Comparison of ENCODE assay signal across 17 cellular contexts in the genomic region with DNA sequence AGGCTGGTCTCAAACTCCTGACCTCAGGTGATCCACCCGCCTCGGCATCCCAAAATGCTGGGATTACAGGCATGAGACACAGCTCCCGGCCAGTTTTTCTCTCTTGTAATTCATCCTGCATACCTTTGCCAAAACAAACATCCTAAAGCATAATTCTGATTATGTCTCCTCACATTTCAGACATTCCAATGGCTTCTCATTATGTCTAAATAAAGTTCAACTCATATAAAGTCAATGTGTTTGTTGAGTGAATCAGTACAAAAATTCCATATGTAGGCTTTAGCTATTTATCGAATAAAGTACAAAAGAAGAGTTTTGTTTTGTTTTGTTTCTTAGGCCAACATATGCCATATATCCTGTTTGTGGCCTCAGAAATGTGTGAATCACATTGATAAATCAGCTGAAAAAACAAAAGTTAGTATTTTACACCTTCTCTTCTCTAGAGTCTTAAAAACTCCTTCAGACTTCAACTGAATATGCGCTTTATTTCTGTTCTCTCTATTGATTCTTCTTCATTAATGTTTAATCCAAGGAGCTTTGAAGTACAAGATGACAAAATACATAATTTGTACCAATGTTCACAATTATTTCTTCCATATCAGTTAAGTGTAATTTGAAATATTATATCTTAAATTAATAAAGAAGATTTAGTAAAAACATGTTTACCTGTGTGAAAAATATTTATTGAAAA.
DNase-seq lines count a peak whose midpoint lies in the region; ATAC-seq, FAIRE-seq and TF ChIP-seq lines count a peak whose summit lies in the region.
"Had no signal": no experiment of that assay in that cellular context is flagged by ENCODE, and none has a peak within 500 bp of the region (broad histone marks: within the 10 kb centered on the region; RNA-seq: fewer than 3 reads in every experiment).

No MANE protein-coding gene starts in this region.

- H3K4me3 ChIP-seq in endothelial cell of umbilical vein (replicated peaks in 1 of 3; ENCODE audit: insufficient read depth in 1 of 3, low read depth in 1 of 3, low read length in 3 of 3) (no peak overlapping the region), trophoblast cell (ENCODE audit: low read depth, low read length) (no peak overlapping the region), left lung (no peak overlapping the region)
- H3K4me3 ChIP-seq: heart left ventricle, Peyer's patch had no signal

- WGBS in trophoblast cell (ENCODE audit: extremely low coverage, insufficient coverage, insufficient read length): no CpG with 5 or more reads among the region's 5 CpGs

- no peaks in the 10 kb centered on the region for H3K27me3 ChIP-seq in endothelial cell of umbilical vein (ENCODE audit: control insufficient read depth in 2 of 2, insufficient read depth in 2 of 2, low read length in 2 of 2)
- no peaks in the 10 kb centered on the region for H3K27me3 ChIP-seq in trophoblast cell (ENCODE audit: insufficient read depth, low read length)
- no peaks in the 10 kb centered on the region for H3K27me3 ChIP-seq in left lung
- H3K27me3 ChIP-seq: heart left ventricle, Peyer's patch had no signal

- CTCF ChIA-PET in RWPE1 (lab: Yijun Ruan, JAX): no interaction called here
- CTCF ChIA-PET in endothelial cell of umbilical vein (lab: Charles Lee): interaction anchor here (0.9 to 2.8 kb wide), 17 partner anchors 13 to 385 kb away, joined by 3 to 16 read pairs (median 4); no protein-coding TSS in a partner anchor

- no peak overlapping the region for H3K23ac ChIP-seq in trophoblast cell (ENCODE audit: low read length)

- H3K4ac ChIP-seq in trophoblast cell (ENCODE audit: low read depth, low read length): no peak overlapping the region

- H2AFZ ChIP-seq in endothelial cell of umbilical vein (ENCODE audit: low read depth, low read length) (no peak overlapping the region), trophoblast cell (ENCODE audit: insufficient read depth, low read length, poor library complexity) (no peak overlapping the region)

- POLR2A ChIA-PET in RWPE1 (lab: Yijun Ruan, JAX; ENCODE audit: low non-redundant PET): no interaction called here
- POLR2A ChIA-PET in endothelial cell of umbilical vein (lab: Charles Lee): interaction anchor here (0.5 to 1.5 kb wide), 5 partner anchors 18 to 349 kb away, joined by 3 to 4 read pairs (median 3); a partner anchor contains a TSS

- H3K79me1 ChIP-seq in trophoblast cell (ENCODE audit: low read length): no peaks in the 10 kb centered on the region

- intact Hi-C loops in endothelial cell of umbilical vein (cut with micrococcal nuclease) (loop anchor here (1.0 to 5.0 kb wide), 15 partner anchors 18 to 385 kb away; no protein-coding TSS in a partner anchor), left lung (cut with DNase I) (no loop called here)

- H3K9me3 ChIP-seq in endothelial cell of umbilical vein (replicated peaks; ENCODE audit: control insufficient read depth, insufficient read depth, low read length) (no peaks in the 10 kb centered on the region), trophoblast cell (ENCODE audit: insufficient read depth, low read depth, low read length) (no peaks in the 10 kb centered on the region), left lung (no peaks in the 10 kb centered on the region)
- H3K9me3 ChIP-seq: Peyer's patch had no signal

- no TSS peak for BruUV-seq in endothelial cell of umbilical vein (replicated peaks; lab: Mats Ljungman, UMichigan)

- no peak for TF ChIP-seq CTCF in RWPE1 (conservative IDR thresholded peaks at IDR 0.05; ENCODE audit: low read depth)
- no peak for TF ChIP-seq CTCF in endothelial cell of umbilical vein (IDR thresholded peaks at IDR 0.05; ENCODE audit: extremely low read depth in 1 of 2, insufficient read depth in 1 of 2, low read depth in 1 of 2, low read length in 2 of 2)
- no peak for TF ChIP-seq CTCF in left lung (IDR thresholded peaks at IDR 0.05)

- H3K4me1 ChIP-seq in endothelial cell of umbilical vein (ENCODE audit: control insufficient read depth, extremely low read depth, insufficient read depth, low read length): peaks cover 73% of the 10 kb centered on the region
- H3K4me1 ChIP-seq in trophoblast cell (ENCODE audit: control insufficient read depth in 1 of 2, insufficient read depth in 2 of 2, low read length in 2 of 2): no peaks in the 10 kb centered on the region
- H3K4me1 ChIP-seq in left lung: no peaks in the 10 kb centered on the region
- H3K4me1 ChIP-seq: Peyer's patch had no signal

- dilution Hi-C loops in endothelial cell of umbilical vein (cut with MboI; ENCODE audit: extremely low pct_ligation_motif_present, low sequenced_read_pairs): no loop called here

- TF ChIP-seq POLR2A in endothelial cell of umbilical vein (IDR thresholded peaks at IDR 0.05; ENCODE audit: low read depth, low read length): no peak

- H3K27ac ChIP-seq in RWPE1 (no peak overlapping the region), endothelial cell of umbilical vein (ENCODE audit: insufficient read depth, low read depth, low read length) (peak overlapping the region; percentile 100), trophoblast cell (ENCODE audit: low read depth, low read length) (no peak overlapping the region), left lung (no peak overlapping the region)
- H3K27ac ChIP-seq: heart left ventricle, Peyer's patch had no signal

- no peak overlapping the region for H2BK5ac ChIP-seq in trophoblast cell (ENCODE audit: low read depth, low read length, poor library complexity)

- H2BK12ac ChIP-seq in trophoblast cell (ENCODE audit: low read length): no peak overlapping the region

- H4K91ac ChIP-seq in trophoblast cell (ENCODE audit: low read depth, low read length): no peak overlapping the region

- H3K79me2 ChIP-seq in endothelial cell of umbilical vein (ENCODE audit: control insufficient read depth, insufficient read depth, low read length): peaks cover 14% of the 10 kb centered on the region
- H3K79me2 ChIP-seq in trophoblast cell (ENCODE audit: control insufficient read depth, insufficient read depth, low read length, poor library complexity): no peaks in the 10 kb centered on the region

- FAIRE-seq in endothelial cell of umbilical vein (lab: Jason Lieb, UNC): peak; percentile 84
- FAIRE-seq: islet of Langerhans had no signal

- no peak overlapping the region for H3K18ac ChIP-seq in trophoblast cell (ENCODE audit: low read length)

- DNase-seq in EL (peak; percentile 12), RWPE1 (ENCODE audit: low spot score) (peak; percentile 25), endothelial cell of umbilical vein (ENCODE audit: low read depth, low spot score) (peak; percentile 94), trophoblast cell (peak; percentile 32 to 56), left lung (no peak), glomerular visceral epithelial cell (ENCODE audit: extremely low spot score) (no peak), activated gamma-delta T cell treated with Interleukin-2 at 50 U/mL for 16 hours (no peak)
- DNase-seq: activated CD4-positive, alpha-beta T cell treated with anti-CD3 and anti-CD28 coated beads, Interleukin-2, amount 50 U/mL, for 4 hours; activated T-cell treated with anti-CD3 and anti-CD28 coated beads, Interleukin-2, amount 50 U/mL, for 72 hours; heart left ventricle; NCI-H1092 treated with DMSO at 0.1 percent for 48 hours; NCI-H748 treated with DMSO at 0.1 percent for 48 hours; Peyer's patch; stimulated activated CD4-positive, alpha-beta T cell treated with anti-CD3 and anti-CD28 coated beads, Interleukin-4, amount 100 ng/mL, for 24 hours; stimulated activated CD8-positive, alpha-beta memory T cell treated with anti-CD3 and anti-CD28 coated beads, Interleukin-4, amount 100 ng/mL, for 48 hours had no signal

- H3K36me3 ChIP-seq in endothelial cell of umbilical vein (ENCODE audit: control insufficient read depth in 2 of 2, extremely low read depth in 1 of 2, insufficient read depth in 2 of 2, low read length in 2 of 2) (no peaks in the 10 kb centered on the region), trophoblast cell (ENCODE audit: control insufficient read depth in 1 of 2, insufficient read depth in 2 of 2, low read length in 2 of 2) (no peaks in the 10 kb centered on the region), left lung (no peaks in the 10 kb centered on the region)
- H3K36me3 ChIP-seq: heart left ventricle, Peyer's patch had no signal

- H3K4me2 ChIP-seq in endothelial cell of umbilical vein (ENCODE audit: insufficient read depth, low read length): peak overlapping the region; percentile 88
- H3K4me2 ChIP-seq in trophoblast cell (ENCODE audit: low read length): no peak overlapping the region

- H4K20me1 ChIP-seq in endothelial cell of umbilical vein (replicated peaks; ENCODE audit: control insufficient read depth, extremely low read depth, insufficient read depth, low read length): no peaks in the 10 kb centered on the region

- no peak overlapping the region for H3K14ac ChIP-seq in trophoblast cell (ENCODE audit: low read length)

- no peak overlapping the region for H2BK120ac ChIP-seq in trophoblast cell (ENCODE audit: insufficient read depth, low read length, poor library complexity)

- H4K8ac ChIP-seq in trophoblast cell (ENCODE audit: low read depth, low read length): no peak overlapping the region

- H2AK5ac ChIP-seq in trophoblast cell (ENCODE audit: low read length): no peak overlapping the region

- no peaks in the 10 kb centered on the region for H3K9me1 ChIP-seq in endothelial cell of umbilical vein (replicated peaks; ENCODE audit: control insufficient read depth, extremely low read depth, insufficient read depth, low read length)

- ATAC-seq in left lung (no peak), HG03457 (IDR thresholded peaks at IDR 0.05; ENCODE audit: unreplicated experiment) (no peak)
- ATAC-seq: activated T-cell treated with anti-CD3 and anti-CD28 coated beads, Interleukin-2, amount 50 U/mL, for 72 hours; heart left ventricle had no signal

- H4K12ac ChIP-seq in trophoblast cell (ENCODE audit: low read depth, low read length): no peak overlapping the region

- H3K9ac ChIP-seq in endothelial cell of umbilical vein (replicated peaks; ENCODE audit: extremely low read depth, insufficient read depth, low read length) (peak overlapping the region; percentile 76), trophoblast cell (ENCODE audit: low read length) (no peak overlapping the region)

TF ChIP-seq in endothelial cell of umbilical vein, 7 proteins besides CTCF, POLR2A, EP300 and RAD21:
- peak; percentile 50 for TF ChIP-seq GATA2 (IDR thresholded peaks at IDR 0.05; ENCODE audit: insufficient read depth, insufficient read length, low read depth, low read length)
- TF ChIP-seq MYC (IDR thresholded peaks at IDR 0.05; ENCODE audit: low read depth, low read length): no peak
- TF ChIP-seq JUN (IDR thresholded peaks at IDR 0.05; ENCODE audit: borderline replicate concordance, insufficient read depth, insufficient read length, low read depth): peak; percentile 86
- TF ChIP-seq FOS (IDR thresholded peaks at IDR 0.05; ENCODE audit: borderline replicate concordance, insufficient read depth, low read length): peak; percentile 70

Comparison
In these comparisons a context has a peak if more than half of its experiments do, and no peak if none do; other contexts are left out.
1. DNase-seq: peak in EL (single experiment), RWPE1 (single experiment), endothelial cell of umbilical vein (single experiment) and trophoblast cell (2 of 2); none in left lung (0 of 2), glomerular visceral epithelial cell (single experiment) and activated gamma-delta T cell treated with Interleukin-2 at 50 U/mL for 16 hours (single experiment).